ENCODE assay signal across 13 cellular contexts in the genomic region with DNA sequence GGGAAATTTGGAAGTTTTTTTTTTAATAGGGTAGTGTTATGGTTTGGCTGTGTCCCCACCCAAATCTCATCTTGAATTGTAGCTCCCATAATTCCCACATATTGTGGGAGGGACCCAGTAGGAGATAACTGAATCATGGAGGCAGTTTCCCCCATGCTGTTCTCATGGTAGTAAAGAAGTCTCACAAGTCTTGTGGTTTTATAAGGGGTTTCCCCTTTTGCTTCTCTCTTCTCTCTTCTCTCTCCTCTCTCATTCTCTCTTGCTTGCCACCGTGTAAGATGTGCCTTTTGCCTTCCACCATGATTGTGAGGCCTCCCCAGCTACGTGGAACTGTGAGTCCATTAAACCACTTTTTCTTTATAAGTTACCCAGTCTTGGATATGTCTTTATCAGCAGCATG. TPM values are rescaled to one million over a fixed set of nuclear protein-coding genes. Genes with fewer than 3 reads are reported as not detected.
A peak's percentile ranks its signal among the peaks of the same experiment; 100 is the strongest.
DNase-seq lines count a peak whose midpoint lies in the region; ATAC-seq lines count a peak whose summit lies in the region.
"Not testable (repeated sequence)": the region's sequence is repeated elsewhere in the genome, so short reads cannot be mapped to it uniquely, and the experiment has no call there.
"Had no signal": no experiment of that assay in that cellular context is flagged by ENCODE, and none has a peak within 500 bp of the region (broad histone marks: within the 10 kb centered on the region; RNA-seq: fewer than 3 reads in every experiment).

No MANE protein-coding gene starts in this region.

- H3K36me3 Mint-ChIP-seq in activated T-helper 17 cell treated with anti-CD3 and anti-CD28 coated beads, Interleukin-2, amount 50 U/mL, for 72 hours (ENCODE audit: low read depth); stimulated activated naive B cell treated with anti-CD40 and anti-IgM and Interleukin-4, amounts not matched to agents 10 μg/mL and 1 μg/mL and 100 μg/mL, for 72 hours; stimulated activated naive CD8-positive, alpha-beta T cell treated with anti-CD3 and anti-CD28 coated beads, Interleukin-15, Interleukin-2, amounts not matched to agents 100 ng/mL and 50 ng/mL, for 24 hours (ENCODE audit: low read depth): not testable (repeated sequence)

- not testable (repeated sequence) for H3K4me3 Mint-ChIP-seq in activated T-helper 17 cell treated with anti-CD3 and anti-CD28 coated beads, Interleukin-2, amount 50 U/mL, for 72 hours; stimulated activated naive B cell treated with anti-CD40 and anti-IgM and Interleukin-4, amounts not matched to agents 10 μg/mL and 1 μg/mL and 100 μg/mL, for 72 hours; stimulated activated naive CD8-positive, alpha-beta T cell treated with anti-CD3 and anti-CD28 coated beads, Interleukin-15, Interleukin-2, amounts not matched to agents 100 ng/mL and 50 ng/mL, for 24 hours

- H3K4me1 Mint-ChIP-seq in activated T-helper 17 cell treated with anti-CD3 and anti-CD28 coated beads, Interleukin-2, amount 50 U/mL, for 72 hours; stimulated activated naive B cell treated with anti-CD40 and anti-IgM and Interleukin-4, amounts not matched to agents 10 μg/mL and 1 μg/mL and 100 μg/mL, for 72 hours; stimulated activated naive CD8-positive, alpha-beta T cell treated with anti-CD3 and anti-CD28 coated beads, Interleukin-15, Interleukin-2, amounts not matched to agents 100 ng/mL and 50 ng/mL, for 24 hours (ENCODE audit: low read depth): not testable (repeated sequence)

- peak; percentile 62 for ATAC-seq in activated T-helper 17 cell treated with anti-CD3 and anti-CD28 coated beads, Interleukin-2, amount 50 U/mL, for 72 hours (replicated peaks)
- not testable (repeated sequence) for ATAC-seq in stimulated activated naive B cell treated with anti-CD40 and anti-IgM and Interleukin-4, amounts not matched to agents 10 μg/mL and 1 μg/mL and 100 μg/mL, for 72 hours (replicated peaks)

- not testable (repeated sequence) for DNase-seq in stimulated activated naive B cell treated with anti-CD40 and anti-IgM and Interleukin-4, amounts not matched to agents 10 μg/mL and 1 μg/mL and 100 μg/mL, for 72 hours

- peaks cover 26% of the 10 kb centered on the region for H3K27me3 Mint-ChIP-seq in activated T-helper 17 cell treated with anti-CD3 and anti-CD28 coated beads, Interleukin-2, amount 50 U/mL, for 72 hours
- peaks cover 16 to 28% of the 10 kb centered on the region in 2 donors for H3K27me3 Mint-ChIP-seq in stimulated activated naive B cell treated with anti-CD40 and anti-IgM and Interleukin-4, amounts not matched to agents 10 μg/mL and 1 μg/mL and 100 μg/mL, for 72 hours
- peaks cover 28% of the 10 kb centered on the region for H3K27me3 Mint-ChIP-seq in stimulated activated naive CD8-positive, alpha-beta T cell treated with anti-CD3 and anti-CD28 coated beads, Interleukin-15, Interleukin-2, amounts not matched to agents 100 ng/mL and 50 ng/mL, for 24 hours

- H3K27ac Mint-ChIP-seq in activated T-helper 17 cell treated with anti-CD3 and anti-CD28 coated beads, Interleukin-2, amount 50 U/mL, for 72 hours = not testable (repeated sequence)
- H3K27ac Mint-ChIP-seq in stimulated activated naive B cell treated with anti-CD40 and anti-IgM and Interleukin-4, amounts not matched to agents 10 μg/mL and 1 μg/mL and 100 μg/mL, for 72 hours = peak overlapping the region; percentile 33
- peak overlapping the region; percentile 36 for H3K27ac Mint-ChIP-seq in stimulated activated naive CD8-positive, alpha-beta T cell treated with anti-CD3 and anti-CD28 coated beads, Interleukin-15, Interleukin-2, amounts not matched to agents 100 ng/mL and 50 ng/mL, for 24 hours

- H3K9me3 Mint-ChIP-seq in activated T-helper 17 cell treated with anti-CD3 and anti-CD28 coated beads, Interleukin-2, amount 50 U/mL, for 72 hours = peaks cover 12% of the 10 kb centered on the region
- peaks cover 14 to 22% of the 10 kb centered on the region in 2 donors for H3K9me3 Mint-ChIP-seq in stimulated activated naive B cell treated with anti-CD40 and anti-IgM and Interleukin-4, amounts not matched to agents 10 μg/mL and 1 μg/mL and 100 μg/mL, for 72 hours
- H3K9me3 Mint-ChIP-seq in stimulated activated naive CD8-positive, alpha-beta T cell treated with anti-CD3 and anti-CD28 coated beads, Interleukin-15, Interleukin-2, amounts not matched to agents 100 ng/mL and 50 ng/mL, for 24 hours = peaks cover 25% of the 10 kb centered on the region

RNA-seq across cellular contexts. Expression of gene CACNG3, which starts 17.3 kb away (rescaled TPM):
- total RNA-seq in activated T-helper 17 cell treated with anti-CD3 and anti-CD28 coated beads, Interleukin-2, amount 50 U/mL, for 72 hours = not detected
- total RNA-seq: A172; B cell; Caco-2; Calu3; CD4-positive, alpha-beta memory T cell; CD4-positive, alpha-beta T cell; CD4-positive, CD25-positive, alpha-beta regulatory T cell; CD8-positive, alpha-beta memory T cell; CD8-positive, alpha-beta T cell; Daoy had no signal
